In the genomic region with DNA sequence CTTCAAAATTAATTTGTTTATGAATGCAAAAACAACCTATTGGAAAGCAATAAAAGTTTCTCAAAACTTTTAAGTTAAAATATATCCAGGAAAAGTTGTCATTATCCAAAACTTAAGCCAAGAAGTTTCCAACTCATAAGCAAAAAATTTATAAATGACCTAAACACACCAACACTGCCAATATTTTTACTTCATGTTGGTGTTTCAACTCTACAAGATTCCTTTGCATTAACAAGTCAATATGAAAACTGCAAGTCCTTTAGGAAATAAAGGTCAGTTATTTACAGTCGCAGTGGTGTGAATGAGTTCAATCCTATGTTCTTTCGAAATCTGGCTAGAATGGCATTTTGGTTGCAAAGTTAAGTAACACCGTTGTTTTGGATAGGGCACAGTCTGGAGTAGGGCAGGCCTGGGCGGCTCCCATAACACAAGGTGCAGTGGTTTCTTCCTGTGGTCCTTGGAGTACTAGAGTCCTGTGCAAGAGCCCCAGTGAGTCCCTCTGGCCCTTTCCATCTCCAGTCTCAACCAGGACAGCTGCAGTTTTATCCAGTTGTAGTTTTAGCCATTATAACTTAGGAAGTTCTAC, we compare ENCODE assay signal across 13 cellular contexts.
DNase-seq lines count a peak whose midpoint lies in the region; ATAC-seq and TF ChIP-seq lines count a peak whose summit lies in the region.
"Had no signal": no experiment of that assay in that cellular context is flagged by ENCODE, and none has a peak within 500 bp of the region (broad histone marks: within the 10 kb centered on the region; RNA-seq: fewer than 3 reads in every experiment).

No MANE protein-coding gene starts in this region.

- H3K4me3 ChIP-seq in epithelial cell of esophagus (ENCODE audit: low read length) = no peak overlapping the region
- H3K4me3 ChIP-seq in colonic mucosa = no peak overlapping the region
- H3K4me3 ChIP-seq: thyroid gland had no signal

- H3K9ac ChIP-seq in colonic mucosa (ENCODE audit: low read depth in 2 of 2, low read length in 2 of 2) = no peak overlapping the region

- no peak overlapping the region for H3K27ac ChIP-seq in colonic mucosa

- peak overlapping the region in 1 of 2 donors; percentile 75 for H3K27ac Mint-ChIP-seq in natural killer cell treated with Interleukin-12 subunit alpha and Interleukin-12 subunit beta and Interleukin-15 and Interleukin-18, amount 100 ng/mL, for 72 hours
- H3K27ac Mint-ChIP-seq: nephron progenitor cell had no signal

- DNase-seq in HCEC 1CT = peak; percentile 18
- peak; percentile 66 for DNase-seq in MV-4-11 (lab: John Stamatoyannopoulos, UW)
- peak; percentile 65 for DNase-seq in epithelial cell of esophagus (ENCODE audit: low read depth)
- DNase-seq in myocyte (ENCODE audit: low read depth) = peak; percentile 55
- no peak for DNase-seq in middle frontal gyrus (ENCODE audit: extremely low spot score, low spot score)
- no peak for DNase-seq in GM19240 (ENCODE audit: insufficient read length, low spot score)
- DNase-seq in colonic mucosa = no peak
- DNase-seq in natural killer cell treated with Interleukin-12 subunit alpha and Interleukin-12 subunit beta and Interleukin-15 and Interleukin-18, amount 100 ng/mL, for 72 hours (ENCODE audit: low spot score) = no peak
- DNase-seq: activated CD4-positive, CD25-positive, alpha-beta regulatory T cell; MM.1S; NCI-H510A; nephron progenitor cell; thyroid gland had no signal

- H3K4me1 ChIP-seq in colonic mucosa = peaks cover 9% of the 10 kb centered on the region

- H3K27me3 ChIP-seq in colonic mucosa = no peaks in the 10 kb centered on the region
- H3K27me3 ChIP-seq: thyroid gland had no signal

- no peaks in the 10 kb centered on the region for H3K27me3 Mint-ChIP-seq in natural killer cell treated with Interleukin-12 subunit alpha and Interleukin-12 subunit beta and Interleukin-15 and Interleukin-18, amount 100 ng/mL, for 72 hours

- H3K9me3 ChIP-seq in colonic mucosa = no peaks in the 10 kb centered on the region
- H3K9me3 ChIP-seq: thyroid gland had no signal

- TF ChIP-seq CTCF in epithelial cell of esophagus (IDR thresholded peaks at IDR 0.05; ENCODE audit: insufficient read depth, low read depth, low read length, missing control alignments) (no peak), colonic mucosa (IDR thresholded peaks at IDR 0.05) (no peak)

- ATAC-seq in natural killer cell treated with Interleukin-12 subunit alpha and Interleukin-12 subunit beta and Interleukin-15 and Interleukin-18, amount 100 ng/mL, for 72 hours = no peak

- H3K36me3 ChIP-seq in colonic mucosa = no peaks in the 10 kb centered on the region
- H3K36me3 ChIP-seq: thyroid gland had no signal

- no peak overlapping the region for H3K4me3 Mint-ChIP-seq in natural killer cell treated with Interleukin-12 subunit alpha and Interleukin-12 subunit beta and Interleukin-15 and Interleukin-18, amount 100 ng/mL, for 72 hours
- H3K4me3 Mint-ChIP-seq: nephron progenitor cell had no signal

- no peaks in the 10 kb centered on the region for H3K36me3 Mint-ChIP-seq in natural killer cell treated with Interleukin-12 subunit alpha and Interleukin-12 subunit beta and Interleukin-15 and Interleukin-18, amount 100 ng/mL, for 72 hours

- peaks cover 48 to 56% of the 10 kb centered on the region in 2 donors for H3K4me1 Mint-ChIP-seq in natural killer cell treated with Interleukin-12 subunit alpha and Interleukin-12 subunit beta and Interleukin-15 and Interleukin-18, amount 100 ng/mL, for 72 hours (ENCODE audit: low read depth in 2 of 2)

- intact Hi-C loops in colonic mucosa (cut with DNase I) = no loop called here

- H3K9me3 Mint-ChIP-seq in natural killer cell treated with Interleukin-12 subunit alpha and Interleukin-12 subunit beta and Interleukin-15 and Interleukin-18, amount 100 ng/mL, for 72 hours = no peaks in the 10 kb centered on the region
- H3K9me3 Mint-ChIP-seq: nephron progenitor cell had no signal

Comparison
In these comparisons a context has a peak if more than half of its experiments do, and no peak if none do; other contexts are left out.
1. DNase-seq: peak in HCEC 1CT (single experiment), MV-4-11 (single experiment), epithelial cell of esophagus (single experiment) and myocyte (single experiment); none in middle frontal gyrus (single experiment), GM19240 (single experiment), colonic mucosa (single experiment) and natural killer cell treated with Interleukin-12 subunit alpha and Interleukin-12 subunit beta and Interleukin-15 and Interleukin-18, amount 100 ng/mL, for 72 hours (single experiment).